In the genomic region with DNA sequence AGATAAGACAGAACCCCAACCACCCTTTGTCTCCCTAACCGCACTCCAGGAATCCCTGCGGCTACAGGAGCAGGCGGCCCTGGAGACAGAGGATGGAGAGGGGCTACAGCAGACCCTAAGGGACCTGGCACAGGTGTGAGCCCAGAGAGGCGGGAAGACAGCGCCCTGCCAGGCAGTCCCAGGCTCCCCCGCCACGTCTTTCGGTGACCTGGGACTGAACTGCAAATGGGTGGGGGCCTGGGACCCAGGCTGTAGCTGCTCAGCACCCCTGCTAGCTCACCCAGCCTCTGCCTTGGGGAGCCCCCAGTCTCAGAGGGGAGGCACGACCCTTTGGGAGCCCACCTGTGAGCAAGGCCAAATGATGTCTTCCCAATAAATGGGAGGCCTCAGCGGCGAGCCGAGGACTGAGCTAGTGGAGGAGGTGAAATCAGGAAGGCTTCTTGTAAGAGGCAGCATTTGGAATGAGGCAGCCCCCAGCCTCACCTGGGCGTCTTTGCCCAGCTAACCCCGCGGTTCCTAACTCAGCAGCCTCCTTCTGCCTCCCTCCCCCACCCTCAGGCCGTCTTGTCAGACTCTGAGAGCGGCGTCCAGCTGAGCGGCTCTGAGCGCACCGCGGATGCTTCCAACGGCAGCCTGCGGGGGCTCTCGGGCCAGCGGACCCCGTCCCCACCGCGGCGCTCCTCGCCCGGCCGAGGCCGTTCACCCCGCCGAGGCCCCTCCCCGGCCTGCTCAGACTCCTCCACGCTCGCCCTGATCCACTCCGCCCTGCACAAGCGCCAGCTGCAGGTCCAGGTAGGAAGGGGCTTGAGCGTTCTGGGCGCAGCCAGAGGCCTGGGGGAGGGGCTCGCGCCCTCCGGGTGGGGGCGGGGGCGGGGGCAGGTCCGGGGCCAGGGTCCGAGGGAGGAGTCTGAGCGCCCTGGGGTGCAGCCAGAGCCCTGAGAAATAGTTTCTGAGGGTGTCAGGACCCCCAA, we compare ENCODE assay signal across 22 cellular contexts. TPM values are rescaled to one million over a fixed set of nuclear protein-coding genes. Genes with fewer than 3 reads are reported as not detected.
A peak's percentile ranks its signal among the peaks of the same experiment; 100 is the strongest.
DNase-seq lines count a peak whose midpoint lies in the region; ATAC-seq and TF ChIP-seq lines count a peak whose summit lies in the region.
"Had no signal": no experiment of that assay in that cellular context is flagged by ENCODE, and none has a peak within 500 bp of the region (broad histone marks: within the 10 kb centered on the region; RNA-seq: fewer than 3 reads in every experiment).

No MANE protein-coding gene starts in this region.

- H3K9me2 ChIP-seq in hepatocyte (replicated peaks; ENCODE audit: insufficient read depth): no peaks in the 10 kb centered on the region

- TF ChIP-seq CTCF in left ventricle myocardium inferior (IDR thresholded peaks at IDR 0.05; ENCODE audit: borderline replicate concordance) (no peak), hepatocyte (IDR thresholded peaks at IDR 0.05; ENCODE audit: poor library complexity) (no peak), foreskin fibroblast (IDR thresholded peaks at IDR 0.05; ENCODE audit: low read depth, low read length) (no peak)

- H3K79me1 ChIP-seq in mesenchymal stem cell (replicated peaks; ENCODE audit: low read length, poor library complexity, severe bottlenecking): no peaks in the 10 kb centered on the region

- intact Hi-C loops in right cardiac atrium (cut with DNase I) (no loop called here), left ventricle myocardium inferior (cut with micrococcal nuclease) (no loop called here)

- H2AK5ac ChIP-seq in mesenchymal stem cell (ENCODE audit: low read length, severe bottlenecking): no peak overlapping the region

- no peak overlapping the region for H2BK15ac ChIP-seq in mesenchymal stem cell (ENCODE audit: low read depth, poor library complexity, severe bottlenecking)

- peak overlapping the region; percentile 56 for H3K4me2 ChIP-seq in hepatocyte
- no peak overlapping the region for H3K4me2 ChIP-seq in mesenchymal stem cell (ENCODE audit: low read length, poor library complexity, severe bottlenecking)

- H2BK120ac ChIP-seq in mesenchymal stem cell (ENCODE audit: low read depth, low read length): no peak overlapping the region

- no peak overlapping the region for H3K23ac ChIP-seq in mesenchymal stem cell (ENCODE audit: low read length in 2 of 2)

- H3K9ac ChIP-seq in mesenchymal stem cell (ENCODE audit: low read length): no peak overlapping the region

- H3K4me1 ChIP-seq in right cardiac atrium (ENCODE audit: control insufficient read depth, insufficient read depth, low read length) (no peaks in the 10 kb centered on the region), left ventricle myocardium inferior (no peaks in the 10 kb centered on the region), hepatocyte (ENCODE audit: insufficient read depth) (no peaks in the 10 kb centered on the region), mesenchymal stem cell (ENCODE audit: control insufficient read depth, insufficient read depth, low read depth, low read length) (peaks cover 4% of the 10 kb centered on the region)
- H3K4me1 ChIP-seq: BE2C, breast epithelium, gastroesophageal sphincter, sigmoid colon had no signal

- H3K14ac ChIP-seq in mesenchymal stem cell (ENCODE audit: low read length in 2 of 2): no peak overlapping the region

- WGBS in right cardiac atrium: 69% methylated on average over 51 of the region's 51 CpGs
- 70% methylated on average over 30 of the region's 51 CpGs for WGBS in hepatocyte (ENCODE audit: low lambda C conversion rate, missing lambda C conversion rate)
- WGBS in mesenchymal stem cell: 64% methylated on average over 46 of the region's 51 CpGs

- H3K36me3 ChIP-seq in left ventricle myocardium inferior (peaks cover 40% of the 10 kb centered on the region), hepatocyte (replicated peaks; ENCODE audit: insufficient read depth, low read depth) (no peaks in the 10 kb centered on the region), mesenchymal stem cell (ENCODE audit: control insufficient read depth in 1 of 2, insufficient read depth in 2 of 2, low read depth in 1 of 2, low read length in 2 of 2) (peaks cover 7 to 27% of the 10 kb centered on the region in 2 experiments)
- H3K36me3 ChIP-seq: BE2C, breast epithelium had no signal

- H3K9me3 ChIP-seq in right cardiac atrium (ENCODE audit: control insufficient read depth, low read length): no peaks in the 10 kb centered on the region
- no peaks in the 10 kb centered on the region for H3K9me3 ChIP-seq in left ventricle myocardium inferior (replicated peaks)
- no peaks in the 10 kb centered on the region for H3K9me3 ChIP-seq in hepatocyte (ENCODE audit: low read depth)
- no peaks in the 10 kb centered on the region for H3K9me3 ChIP-seq in mesenchymal stem cell (ENCODE audit: control insufficient read depth, low read length)
- H3K9me3 ChIP-seq: BE2C, breast epithelium, gastroesophageal sphincter, sigmoid colon, tibial artery had no signal

- no peak overlapping the region for H2BK12ac ChIP-seq in mesenchymal stem cell (ENCODE audit: low read length in 2 of 2)

- H3K4me3 ChIP-seq in right cardiac atrium (ENCODE audit: low read length) (no peak overlapping the region), left ventricle myocardium inferior (no peak overlapping the region), hepatocyte (no peak overlapping the region), mesenchymal stem cell (ENCODE audit: insufficient read depth in 1 of 2, low read depth in 1 of 2, low read length in 2 of 2) (no peak overlapping the region), foreskin fibroblast (ENCODE audit: low read depth in 1 of 2, low read length in 2 of 2) (no peak overlapping the region)
- H3K4me3 ChIP-seq: sigmoid colon, tibial artery had no signal

- H3K4ac ChIP-seq in mesenchymal stem cell (ENCODE audit: low read depth in 1 of 2, low read length in 2 of 2): no peak overlapping the region

- H3K27ac ChIP-seq in right cardiac atrium (ENCODE audit: low read length) (no peak overlapping the region), left ventricle myocardium inferior (replicated peaks) (no peak overlapping the region), hepatocyte (no peak overlapping the region), mesenchymal stem cell (ENCODE audit: low read length, poor library complexity, severe bottlenecking) (no peak overlapping the region)
- H3K27ac ChIP-seq: breast epithelium, epithelial cell of prostate, gastroesophageal sphincter, sigmoid colon, tibial artery had no signal

- H3K18ac ChIP-seq in mesenchymal stem cell (ENCODE audit: low read depth in 1 of 2, low read length in 2 of 2): no peak overlapping the region

- H4K8ac ChIP-seq in mesenchymal stem cell (ENCODE audit: low read length): peak overlapping the region; percentile 64

- H4K91ac ChIP-seq in mesenchymal stem cell (ENCODE audit: low read length): no peak overlapping the region

- H2BK5ac ChIP-seq in mesenchymal stem cell (ENCODE audit: low read depth, low read length, poor library complexity, severe bottlenecking): no peak overlapping the region

- ATAC-seq in right cardiac atrium: peak; percentile 21 to 35
- ATAC-seq in GM21526 (IDR thresholded peaks at IDR 0.05; ENCODE audit: low FRiP score, unreplicated experiment): no peak
- ATAC-seq: naive thymus-derived CD8-positive, alpha-beta T cell had no signal

- no peak for DNase-seq in right cardiac atrium
- DNase-seq in left ventricle myocardium inferior: no peak
- DNase-seq in hepatocyte (ENCODE audit: low spot score): no peak
- no peak for DNase-seq in mesenchymal stem cell
- no peak for DNase-seq in foreskin fibroblast
- DNase-seq in stimulated activated naive CD4-positive, alpha-beta T cell treated with Interleukin-2 at 50 U/mL for 16 hours (lab: John Stamatoyannopoulos, UW): no peak
- DNase-seq in stimulated activated CD4-positive, alpha-beta T cell treated with anti-CD3 and anti-CD28 coated beads, Interleukin-1b, Interleukin-23, amount 100 ng/mL, for 48 hours: no peak
- DNase-seq: activated CD4-positive, alpha-beta T cell treated with anti-CD3 and anti-CD28 coated beads, Interleukin-2, amount 50 U/mL, for 48 hours; activated naive CD4-positive, alpha-beta T cell; BE2C; dermis blood vessel endothelial cell; immature natural killer cell; naive thymus-derived CD8-positive, alpha-beta T cell; NCI-H1417 treated with DMSO at 0.1 percent for 48 hours; NCI-H510A treated with DMSO at 0.1 percent for 48 hours; sigmoid colon; tibial artery had no signal

- H3K79me2 ChIP-seq in hepatocyte: no peaks in the 10 kb centered on the region

- H4K20me1 ChIP-seq in hepatocyte (ENCODE audit: insufficient read depth, poor library complexity, severe bottlenecking): no peaks in the 10 kb centered on the region

- H3K27me3 ChIP-seq in right cardiac atrium (ENCODE audit: control insufficient read depth, insufficient read depth) (no peaks in the 10 kb centered on the region), left ventricle myocardium inferior (ENCODE audit: low read depth) (no peaks in the 10 kb centered on the region), hepatocyte (no peaks in the 10 kb centered on the region), mesenchymal stem cell (ENCODE audit: control insufficient read depth in 1 of 2, insufficient read depth in 1 of 2, low read length in 2 of 2) (no peaks in the 10 kb centered on the region)
- H3K27me3 ChIP-seq: BE2C, breast epithelium, gastroesophageal sphincter, sigmoid colon, tibial artery had no signal

- H2AFZ ChIP-seq in hepatocyte (no peak overlapping the region), mesenchymal stem cell (ENCODE audit: low read depth, low read length) (no peak overlapping the region)

RNA-seq across cellular contexts. Expression of gene CROCC, which starts 16.9 kb away (rescaled TPM):
- total RNA-seq in right cardiac atrium: 10 to 100 TPM in 3 of 4 donors, 1 to 10 TPM in 1; 6.7 to 11.9 (median 10.8) TPM
- polyA plus RNA-seq in right cardiac atrium: 14.6 TPM
- total RNA-seq in left ventricle myocardium inferior: 8.9 TPM
- 21.9 and 22.2 TPM in 2 replicates for total RNA-seq in hepatocyte
- polyA plus RNA-seq in hepatocyte: 23.0 and 23.6 TPM in 2 replicates
- 7.4 TPM for polyA plus RNA-seq in mesenchymal stem cell (2013, experiment 1 of 2)
- polyA plus RNA-seq in mesenchymal stem cell (2013, experiment 2 of 2): 6.9 TPM

RNA-seq across cellular contexts. Expression of gene MFAP2, which starts 41.8 kb away (rescaled TPM):
- total RNA-seq in right cardiac atrium (10 to 100 TPM in 1 of 4 donors, 1 to 10 TPM in 3; 5.9 to 11.6 (median 6.8) TPM), left ventricle myocardium inferior (3.0 TPM), hepatocyte (172 and 200 TPM in 2 replicates)
- polyA plus RNA-seq in right cardiac atrium (3.2 TPM), hepatocyte (540 and 551 TPM in 2 replicates)
- polyA plus RNA-seq in mesenchymal stem cell (2013, experiment 1 of 2): 167 TPM
- polyA plus RNA-seq in mesenchymal stem cell (2013, experiment 2 of 2): 167 TPM
- total RNA-seq: naive thymus-derived CD8-positive, alpha-beta T cell; T-helper 2 cell treated with Interferon-gamma antibody and Interleukin-4, amounts not matched to agents 100 ng/mL and 5 ng/mL, for 36 hours had no signal
- polyA plus RNA-seq: immature natural killer cell had no signal

RNA-seq across cellular contexts. Expression of gene RNU1-2, which starts 42.9 kb away (rescaled TPM):
- total RNA-seq in right cardiac atrium (1,000 to 10,000 TPM; 3,675 to 8,578 (median 7,073) TPM), left ventricle myocardium inferior (6,072 TPM), hepatocyte (under 0.01 TPM in 2 replicates)
- polyA plus RNA-seq in right cardiac atrium (not detected), hepatocyte (not detected in 2 replicates)
- not detected for polyA plus RNA-seq in mesenchymal stem cell (2013, experiment 1 of 2)
- not detected for polyA plus RNA-seq in mesenchymal stem cell (2013, experiment 2 of 2)
- polyA plus RNA-seq: sigmoid colon had no signal

Comparison
In these comparisons a context has a peak if more than half of its experiments do, and no peak if none do; other contexts are left out.
1. RNA of gene MFAP2, which starts 41.8 kb away (total RNA-seq): 172 to 200 TPM in hepatocyte; 5.9 to 11.6 TPM in right cardiac atrium and 3.0 TPM in left ventricle myocardium inferior (single experiment); every median in the first group is over 10 times any median in the second.
2. RNA of gene RNU1-2, which starts 42.9 kb away (total RNA-seq): 3,675 to 8,578 TPM in right cardiac atrium and 6,072 TPM in left ventricle myocardium inferior (single experiment); under 0.01 TPM in hepatocyte; every median in the first group is over 1,000 times any median in the second.